ENCODE assay signal across 27 cellular contexts in the genomic region with DNA sequence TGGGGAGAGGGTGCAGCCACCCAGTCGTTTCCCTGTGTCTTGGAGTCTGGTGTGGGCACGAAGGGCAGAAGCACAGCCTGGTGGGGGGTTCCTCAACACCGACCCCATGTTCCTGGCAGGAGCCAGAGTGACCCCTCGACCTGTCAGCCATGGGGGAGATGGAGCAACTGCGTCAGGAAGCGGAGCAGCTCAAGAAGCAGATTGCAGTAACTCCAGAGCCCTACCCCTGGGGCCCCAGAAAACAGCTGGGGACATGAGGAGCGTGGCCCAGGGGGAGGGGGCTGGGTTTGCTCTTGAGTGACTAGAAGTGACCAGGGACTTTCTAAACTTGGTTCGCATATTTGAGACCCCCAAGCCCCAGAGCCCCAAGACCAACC. TPM values are rescaled to one million over a fixed set of nuclear protein-coding genes. Genes with fewer than 3 reads are reported as not detected.
DNase-seq lines count a peak whose midpoint lies in the region; ATAC-seq, FAIRE-seq and TF ChIP-seq lines count a peak whose summit lies in the region.
"Had no signal": no experiment of that assay in that cellular context is flagged by ENCODE, and none has a peak within 500 bp of the region (broad histone marks: within the 10 kb centered on the region; RNA-seq: fewer than 3 reads in every experiment).

No MANE protein-coding gene starts in this region.

- no peak for FAIRE-seq in HTR-8/SVneo (lab: Jason Lieb, UNC)
- FAIRE-seq: G401.6, GM12892, GM18507 had no signal

- H3K4me3 ChIP-seq in heart left ventricle (no peak overlapping the region), heart right ventricle (no peak overlapping the region), OCI-LY7 (ENCODE audit: low read depth, low read length, poor library complexity, severe bottlenecking) (peak overlapping the region; percentile 57), endodermal cell (ENCODE audit: low read length) (no peak overlapping the region)
- H3K4me3 ChIP-seq: GM23248, HAP-1, SK-N-MC had no signal

- ATAC-seq in heart left ventricle (no peak), heart right ventricle (no peak)
- ATAC-seq: CD8-positive, alpha-beta T cell; PC-3 had no signal

- CTCF ChIA-PET in OCI-LY7 (lab: Charles Lee; ENCODE audit: unreplicated experiment) = interaction anchor here (2.6 to 3.2 kb wide), 2 partner anchors 10 to 88 kb away, joined by 8 to 14 read pairs; partner anchors contain the start of genes CDCA3, MLF2 and USP5

- H3K9me2 ChIP-seq in OCI-LY7 (ENCODE audit: insufficient read depth, low read length) = no peaks in the 10 kb centered on the region

- peaks cover 0 to 18% (median 3%) of the 10 kb centered on the region in 12 donors for H3K4me1 ChIP-seq in heart left ventricle
- peaks cover 0 to 30% (median 0%) of the 10 kb centered on the region in 9 donors for H3K4me1 ChIP-seq in heart right ventricle
- peaks cover 55% of the 10 kb centered on the region for H3K4me1 ChIP-seq in OCI-LY7 (ENCODE audit: insufficient read depth, low read length, poor library complexity, severe bottlenecking)
- H3K4me1 ChIP-seq in endodermal cell (ENCODE audit: control insufficient read depth, insufficient read depth, low read length) = peaks cover 4% of the 10 kb centered on the region
- H3K4me1 ChIP-seq: HAP-1 had no signal

- no peaks in the 10 kb centered on the region for H3K27me3 ChIP-seq in heart left ventricle
- H3K27me3 ChIP-seq in heart right ventricle = no peaks in the 10 kb centered on the region
- H3K27me3 ChIP-seq in endodermal cell (ENCODE audit: control insufficient read depth, insufficient read depth, low read length, poor library complexity, severe bottlenecking) = no peaks in the 10 kb centered on the region

- TF ChIP-seq CTCF in heart left ventricle (IDR thresholded peaks at IDR 0.05) (no peak), heart right ventricle (IDR thresholded peaks at IDR 0.05) (no peak), OCI-LY7 (conservative IDR thresholded peaks at IDR 0.05; ENCODE audit: low read length) (no peak), endodermal cell (conservative IDR thresholded peaks at IDR 0.05) (no peak)

- POLR2A ChIA-PET in OCI-LY7 (lab: Charles Lee) = interaction anchor here (0.6 to 4.4 kb wide), 6 partner anchors 11 to 213 kb away, joined by 3 to 101 read pairs (median 8); partner anchors contain the start of genes CDCA3, COPS7A, LRRC23 and TPI1

- TF ChIP-seq POLR2A in heart left ventricle (IDR thresholded peaks at IDR 0.05) = no peak

- WGBS in heart left ventricle, 4 donors = 77 to 91% (median 78%) methylated on average over 7 to 8 of the region's 8 CpGs
- WGBS in heart right ventricle, 2 donors = 77 to 79% methylated on average over 8 of the region's 8 CpGs
- 94 to 95% methylated on average over 7 to 8 of the region's 8 CpGs for WGBS in endodermal cell (ENCODE audit: insufficient coverage in 1 of 2, insufficient read length in 1 of 2), 2 experiments

- no peak overlapping the region for H3K9ac ChIP-seq in endodermal cell (ENCODE audit: extremely low read depth, low read length, poor library complexity, severe bottlenecking)
- H3K9ac ChIP-seq: GM23248 had no signal

- H3K27ac ChIP-seq in heart left ventricle (peak overlapping the region in 8 of 12 donors; percentile 31 to 74 (median 50)), heart right ventricle (peak overlapping the region in 4 of 10 donors; percentile 46 to 71 (median 66)), OCI-LY7 (ENCODE audit: low read depth, low read length, poor library complexity, severe bottlenecking) (peak overlapping the region; percentile 92), endodermal cell (ENCODE audit: low read depth, low read length) (peak overlapping the region; percentile 17)
- H3K27ac ChIP-seq: GM23248, SK-N-MC had no signal

- peaks cover 51% of the 10 kb centered on the region for H3K36me3 Mint-ChIP-seq in endodermal cell (ENCODE audit: low read depth)

- H3K4me1 Mint-ChIP-seq in endodermal cell = peaks cover 34% of the 10 kb centered on the region

- H3K36me3 ChIP-seq in heart left ventricle (peaks cover 0 to 84% (median 56%) of the 10 kb centered on the region in 9 donors), heart right ventricle (peaks cover 0 to 88% (median 36%) of the 10 kb centered on the region in 9 donors), OCI-LY7 (ENCODE audit: insufficient read depth, low read length) (peaks cover 17% of the 10 kb centered on the region), endodermal cell (ENCODE audit: control insufficient read depth, insufficient read depth, low read length) (peaks cover 60% of the 10 kb centered on the region)

- H3K9me3 Mint-ChIP-seq in endodermal cell = no peaks in the 10 kb centered on the region
- H3K9me3 Mint-ChIP-seq: CD8-positive, alpha-beta T cell had no signal

- H3K9me3 ChIP-seq in heart left ventricle (no peaks in the 10 kb centered on the region), heart right ventricle (no peaks in the 10 kb centered on the region), OCI-LY7 (ENCODE audit: low read length) (no peaks in the 10 kb centered on the region), endodermal cell (ENCODE audit: control insufficient read depth, low read length) (no peaks in the 10 kb centered on the region)
- H3K9me3 ChIP-seq: HAP-1 had no signal

- no peak overlapping the region for H3K4me3 Mint-ChIP-seq in endodermal cell
- H3K4me3 Mint-ChIP-seq: CD8-positive, alpha-beta T cell had no signal

- BruUV-seq in OCI-LY7 (replicated peaks; lab: Mats Ljungman, UMichigan) = no TSS peak

- no peaks in the 10 kb centered on the region for H4K20me1 ChIP-seq in OCI-LY7 (ENCODE audit: insufficient read depth, low read length)

- intact Hi-C loops in heart left ventricle (cut with DNase I) (no loop called here), heart right ventricle (cut with DNase I) (no loop called here), OCI-LY7 (cut with micrococcal nuclease; ENCODE audit: unreplicated experiment) (no loop called here)

- peaks cover 13% of the 10 kb centered on the region for H3K27me3 Mint-ChIP-seq in endodermal cell (ENCODE audit: insufficient read depth)

- DNase-seq in heart left ventricle (no peak), heart right ventricle (no peak), OCI-LY7 (ENCODE audit: low spot score) (no peak), endodermal cell (no peak), superior temporal gyrus (ENCODE audit: extremely low spot score) (no peak), DMS153 treated with DMSO at 0.1 percent for 48 hours (lab: John Stamatoyannopoulos, UW; ENCODE audit: unreplicated experiment) (no peak), HTR-8/SVneo (ENCODE audit: insufficient read length, low spot score) (no peak)
- DNase-seq: 8988T; AML-193; C1 segment of cervical spinal cord; CD8-positive, alpha-beta T cell; GM23248; IMR-90; MV-4-11; NCI-H1694; NCI-H2081; NCI-H2171; NCI-H345; NCI-H526 treated with DMSO at 0.1 percent for 48 hours; NK-92 treated with Interleukin-12 subunit alpha and Interleukin-12 subunit beta, amount 100 ng/mL, for 24 hours; PC-3; SHP77 had no signal

- no peak overlapping the region for H3K27ac Mint-ChIP-seq in endodermal cell
- H3K27ac Mint-ChIP-seq: CD8-positive, alpha-beta T cell had no signal

- no peaks in the 10 kb centered on the region for H3K79me2 ChIP-seq in OCI-LY7 (ENCODE audit: insufficient read depth, low read depth, low read length)

- peak overlapping the region; percentile 81 for H3K4me2 ChIP-seq in OCI-LY7 (ENCODE audit: low read length)

- H2AFZ ChIP-seq in OCI-LY7 (ENCODE audit: low read length) = no peak overlapping the region
- H2AFZ ChIP-seq: GM23248 had no signal

RNA-seq across cellular contexts. Expression of gene GNB3, which starts 0.4 kb away (rescaled TPM):
- total RNA-seq in heart left ventricle (10 to 100 TPM in 2 of 9 donors, 1 to 10 TPM in 6, under 1 TPM in 1; 0.64 to 12.4 (median 6.2) TPM), heart right ventricle (10 to 100 TPM in 2 of 10 donors, 1 to 10 TPM in 8; 2.4 to 14.6 (median 7.5) TPM), OCI-LY7 (2022) (20.4 and 23.7 TPM in 2 replicates), endodermal cell (10 to 100 TPM; 10.0 to 17.1 TPM)
- polyA plus RNA-seq in heart left ventricle (1 to 10 TPM; 1.9 to 6.2 TPM), heart right ventricle (10 to 100 TPM in 1 of 2 donors, 1 to 10 TPM in 1; 1.9 to 15.0 TPM)
- 3.6 and 5.0 TPM in 2 replicates for total RNA-seq in OCI-LY7 (2014; rRNA removed; shearing (Covaris generic))
- polyA plus RNA-seq in endodermal cell (2013, experiment 1 of 2) = 13.5 TPM
- 10.4 TPM for polyA plus RNA-seq in endodermal cell (2013, experiment 2 of 2)
- total RNA-seq: PC-3 had no signal

RNA-seq across cellular contexts. Expression of gene CDCA3, which starts 10.0 kb away (rescaled TPM):
- total RNA-seq in heart left ventricle (1 to 10 TPM in 1 of 9 donors, under 1 TPM in 7, not detected in 1; 0.44 to 8.3 (median 0.96) TPM), heart right ventricle (1 to 10 TPM in 3 of 10 donors, under 1 TPM in 6, not detected in 1; 0.22 to 4.0 (median 0.55) TPM), OCI-LY7 (2022) (151 and 161 TPM in 2 replicates), endodermal cell (10 to 100 TPM; 53.1 to 63.9 TPM)
- polyA plus RNA-seq in heart left ventricle (under 1 TPM; 0.42 to 0.65 TPM), heart right ventricle (1 to 10 TPM in 1 of 2 donors, under 1 TPM in 1; 0.45 to 1.5 TPM)
- total RNA-seq in OCI-LY7 (2014; rRNA removed; shearing (Covaris generic)) = 160 and 222 TPM in 2 replicates
- 87.9 TPM for polyA plus RNA-seq in endodermal cell (2013, experiment 1 of 2)
- 84.7 TPM for polyA plus RNA-seq in endodermal cell (2013, experiment 2 of 2)

RNA-seq across cellular contexts. Expression of gene USP5, which starts 10.8 kb away (rescaled TPM):
- 10 to 100 TPM; 42.0 to 96.8 (median 61.6) TPM for total RNA-seq in heart left ventricle
- polyA plus RNA-seq in heart left ventricle = 10 to 100 TPM; 23.4 to 52.8 TPM
- total RNA-seq in heart right ventricle = 10 to 100 TPM; 64.8 to 95.5 (median 74.1) TPM
- polyA plus RNA-seq in heart right ventricle = 10 to 100 TPM; 17.6 to 37.4 TPM
- 65.9 and 70.4 TPM in 2 replicates for total RNA-seq in OCI-LY7 (2014; rRNA removed; shearing (Covaris generic))
- 112 and 129 TPM in 2 replicates for total RNA-seq in OCI-LY7 (2022)
- 100 to 1,000 TPM; 120 to 257 TPM for total RNA-seq in endodermal cell
- 74.6 TPM for polyA plus RNA-seq in endodermal cell (2013, experiment 1 of 2)
- polyA plus RNA-seq in endodermal cell (2013, experiment 2 of 2) = 74.4 TPM

RNA-seq across cellular contexts. Expression of gene P3H3, which starts 12.9 kb away (rescaled TPM):
- 10 to 100 TPM in 7 of 9 donors, 1 to 10 TPM in 2; 4.2 to 26.7 (median 16.6) TPM for total RNA-seq in heart left ventricle
- polyA plus RNA-seq in heart left ventricle = 10 to 100 TPM; 11.5 to 29.9 TPM
- total RNA-seq in heart right ventricle = 10 to 100 TPM in 9 of 10 donors, 1 to 10 TPM in 1; 6.4 to 24.6 (median 16.0) TPM
- polyA plus RNA-seq in heart right ventricle = 10 to 100 TPM; 12.5 to 37.8 TPM
- total RNA-seq in OCI-LY7 (2014; rRNA removed; shearing (Covaris generic)) = 0.54 and 1.0 TPM in 2 replicates
- 0.50 and 0.93 TPM in 2 replicates for total RNA-seq in OCI-LY7 (2022)
- total RNA-seq in endodermal cell = 10 to 100 TPM; 58.4 to 63.1 TPM
- polyA plus RNA-seq in endodermal cell (2013, experiment 1 of 2) = 41.9 TPM
- polyA plus RNA-seq in endodermal cell (2013, experiment 2 of 2) = 40.0 TPM

RNA-seq across cellular contexts. Expression of gene GPR162, which starts 19.5 kb away (rescaled TPM):
- total RNA-seq in heart left ventricle (1 to 10 TPM; 1.8 to 5.2 (median 2.9) TPM), heart right ventricle (1 to 10 TPM; 1.8 to 5.7 (median 3.8) TPM), OCI-LY7 (2022) (not detected in 2 replicates), endodermal cell (10 to 100 TPM; 14.7 to 15.0 TPM)
- polyA plus RNA-seq in heart left ventricle (1 to 10 TPM; 4.4 to 7.7 TPM), heart right ventricle (10 to 100 TPM in 1 of 2 donors, 1 to 10 TPM in 1; 7.0 to 16.8 TPM)
- total RNA-seq in OCI-LY7 (2014; rRNA removed; shearing (Covaris generic)) = not detected in 2 replicates
- polyA plus RNA-seq in endodermal cell (2013, experiment 1 of 2) = 26.3 TPM
- 22.4 TPM for polyA plus RNA-seq in endodermal cell (2013, experiment 2 of 2)
- total RNA-seq: CD8-positive, alpha-beta T cell; PC-3 had no signal

Comparison
In these comparisons a context has a peak if more than half of its experiments do, and no peak if none do; other contexts are left out.
1. RNA of gene CDCA3, which starts 10.0 kb away (total RNA-seq): 151 to 222 TPM in OCI-LY7 and 53.1 to 63.9 TPM in endodermal cell; 0.44 to 8.3 TPM in heart left ventricle and 0.22 to 4.0 TPM in heart right ventricle; every median in the first group is over 4 times any median in the second.